ENCODE assay signal across 24 cellular contexts in genomic region chr13:50474094-50474654, GRCh38.
A peak's percentile ranks its signal among the peaks of the same experiment; 100 is the strongest.
DNase-seq lines count a peak whose midpoint lies in the region; ATAC-seq, FAIRE-seq and TF ChIP-seq lines count a peak whose summit lies in the region.
"Had no signal": no experiment of that assay in that cellular context is flagged by ENCODE, and none has a peak within 500 bp of the region (broad histone marks: within the 10 kb centered on the region; RNA-seq: fewer than 3 reads in every experiment).

No MANE protein-coding gene starts in this region.

- no peak overlapping the region for H3K4me2 ChIP-seq in Karpas-422 (ENCODE audit: low read depth, low read length, poor library complexity, severe bottlenecking)

- H3K9ac ChIP-seq in Karpas-422 (ENCODE audit: low read length) = no peak overlapping the region

- H3K9me2 ChIP-seq in Karpas-422 (replicated peaks; ENCODE audit: insufficient read depth, low read length) = no peaks in the 10 kb centered on the region

- no peaks in the 10 kb centered on the region for H3K27me3 ChIP-seq in Karpas-422 (ENCODE audit: low read length)
- no peaks in the 10 kb centered on the region for H3K27me3 ChIP-seq in bronchial epithelial cell (ENCODE audit: control insufficient read depth, insufficient read depth, low read length)
- H3K27me3 ChIP-seq: MG63 had no signal

- peaks cover 29% of the 10 kb centered on the region for H3K4me1 ChIP-seq in Karpas-422 (ENCODE audit: low read length)

- H3K4me3 Mint-ChIP-seq in stimulated activated effector memory CD8-positive, alpha-beta T cell treated with anti-CD3 and anti-CD28 coated beads, Interleukin-12 subunit alpha, Interleukin-12 subunit beta, amount 100 ng/mL, for 72 hours = no peak overlapping the region
- H3K4me3 Mint-ChIP-seq in activated CD8-positive, alpha-beta T cell treated with anti-CD3 and anti-CD28 coated beads, Interleukin-2, amount 10 ng/mL, durations not matched to agents 7 days and 5 days = no peak overlapping the region
- H3K4me3 Mint-ChIP-seq: CD8-positive, alpha-beta T cell had no signal

- peak; percentile 62 for ATAC-seq in stimulated activated effector memory CD8-positive, alpha-beta T cell treated with anti-CD3 and anti-CD28 coated beads, Interleukin-12 subunit alpha, Interleukin-12 subunit beta, amount 100 ng/mL, for 72 hours
- no peak for ATAC-seq in activated CD8-positive, alpha-beta T cell treated with anti-CD3 and anti-CD28 coated beads, Interleukin-2, amount 10 ng/mL, durations not matched to agents 7 days and 5 days
- no peak for ATAC-seq in activated CD4-positive, CD25-positive, alpha-beta regulatory T cell treated with anti-CD3 and anti-CD28 coated beads, Interleukin-2, amount 50 U/mL, for 24 hours
- ATAC-seq: CD8-positive, alpha-beta T cell; PC-3 had no signal

- H3K27me3 Mint-ChIP-seq in activated CD8-positive, alpha-beta T cell treated with anti-CD3 and anti-CD28 coated beads, Interleukin-2, amount 10 ng/mL, durations not matched to agents 7 days and 5 days (ENCODE audit: low read depth) = peaks cover 11% of the 10 kb centered on the region

- no peak for TF ChIP-seq CTCF in bronchial epithelial cell (IDR thresholded peaks at IDR 0.05; ENCODE audit: insufficient read depth, low read length, severe bottlenecking)

- H3K9me3 ChIP-seq in Karpas-422 (ENCODE audit: low read length) = no peaks in the 10 kb centered on the region
- H3K9me3 ChIP-seq: MG63 had no signal

- H3K36me3 Mint-ChIP-seq in stimulated activated effector memory CD8-positive, alpha-beta T cell treated with anti-CD3 and anti-CD28 coated beads, Interleukin-12 subunit alpha, Interleukin-12 subunit beta, amount 100 ng/mL, for 72 hours = no peaks in the 10 kb centered on the region
- no peaks in the 10 kb centered on the region for H3K36me3 Mint-ChIP-seq in activated CD8-positive, alpha-beta T cell treated with anti-CD3 and anti-CD28 coated beads, Interleukin-2, amount 10 ng/mL, durations not matched to agents 7 days and 5 days (ENCODE audit: low read depth)
- H3K36me3 Mint-ChIP-seq: CD8-positive, alpha-beta T cell had no signal

- no peaks in the 10 kb centered on the region for H3K79me2 ChIP-seq in Karpas-422 (ENCODE audit: low read length)

- no peaks in the 10 kb centered on the region for H3K9me3 Mint-ChIP-seq in stimulated activated effector memory CD8-positive, alpha-beta T cell treated with anti-CD3 and anti-CD28 coated beads, Interleukin-12 subunit alpha, Interleukin-12 subunit beta, amount 100 ng/mL, for 72 hours
- H3K9me3 Mint-ChIP-seq in activated CD8-positive, alpha-beta T cell treated with anti-CD3 and anti-CD28 coated beads, Interleukin-2, amount 10 ng/mL, durations not matched to agents 7 days and 5 days (ENCODE audit: insufficient read depth) = no peaks in the 10 kb centered on the region
- H3K9me3 Mint-ChIP-seq: CD8-positive, alpha-beta T cell had no signal

- no peaks in the 10 kb centered on the region for H3K4me1 Mint-ChIP-seq in stimulated activated effector memory CD8-positive, alpha-beta T cell treated with anti-CD3 and anti-CD28 coated beads, Interleukin-12 subunit alpha, Interleukin-12 subunit beta, amount 100 ng/mL, for 72 hours
- no peaks in the 10 kb centered on the region for H3K4me1 Mint-ChIP-seq in activated CD8-positive, alpha-beta T cell treated with anti-CD3 and anti-CD28 coated beads, Interleukin-2, amount 10 ng/mL, durations not matched to agents 7 days and 5 days (ENCODE audit: low read depth)

- peak; percentile 21 for DNase-seq in NCI-H510A treated with DMSO at 0.1 percent for 48 hours (lab: John Stamatoyannopoulos, UW)
- no peak for DNase-seq in NCI-H510A (lab: John Stamatoyannopoulos, UW)
- no peak for DNase-seq in Karpas-422
- DNase-seq in bronchial epithelial cell (ENCODE audit: low read depth) = peak; percentile 7
- DNase-seq in stimulated activated effector memory CD8-positive, alpha-beta T cell treated with anti-CD3 and anti-CD28 coated beads, Interleukin-12 subunit alpha, Interleukin-12 subunit beta, amount 100 ng/mL, for 72 hours (ENCODE audit: low spot score in 2 of 2) = no peak
- no peak for DNase-seq in activated CD8-positive, alpha-beta T cell treated with anti-CD3 and anti-CD28 coated beads, Interleukin-2, amount 10 ng/mL, durations not matched to agents 7 days and 5 days
- DNase-seq in NOMO-1 treated with DMSO at 0.1 percent for 48 hours (lab: John Stamatoyannopoulos, UW; ENCODE audit: unreplicated experiment) = no peak
- DNase-seq: AML-193; C1 segment of cervical spinal cord; CD8-positive, alpha-beta T cell; MG63; NCI-H1048; NCI-H146; NCI-H2029; NCI-H2171 treated with DMSO at 0.1 percent for 48 hours; NCI-H446; NCI-H82; PC-3; Right ventricle myocardium superior; SW 1271 had no signal

- no peaks in the 10 kb centered on the region for H4K20me1 ChIP-seq in Karpas-422 (ENCODE audit: insufficient read depth, low read depth, low read length)

- CTCF ChIA-PET in activated CD8-positive, alpha-beta T cell treated with anti-CD3 and anti-CD28 coated beads, Interleukin-2, amount 10 ng/mL, durations not matched to agents 7 days and 5 days (lab: Charles Lee) = no interaction called here

- H3K4me3 ChIP-seq in Karpas-422 (ENCODE audit: low read length) (no peak overlapping the region), bronchial epithelial cell (ENCODE audit: low read depth, low read length) (no peak overlapping the region)
- H3K4me3 ChIP-seq: MG63, SK-N-MC had no signal

- H2AFZ ChIP-seq in Karpas-422 (ENCODE audit: low read length) = no peak overlapping the region; the same call in 1 of the 2 replicates

- no peak for FAIRE-seq in bronchial epithelial cell (lab: Jason Lieb, UNC)
- FAIRE-seq: G401.6, H54 had no signal

- H3K27ac ChIP-seq in Karpas-422 (ENCODE audit: low read length) = peak overlapping the region; percentile 31
- H3K27ac ChIP-seq: SK-N-MC had no signal

- H3K27ac Mint-ChIP-seq in stimulated activated effector memory CD8-positive, alpha-beta T cell treated with anti-CD3 and anti-CD28 coated beads, Interleukin-12 subunit alpha, Interleukin-12 subunit beta, amount 100 ng/mL, for 72 hours = no peak overlapping the region
- no peak overlapping the region for H3K27ac Mint-ChIP-seq in activated CD8-positive, alpha-beta T cell treated with anti-CD3 and anti-CD28 coated beads, Interleukin-2, amount 10 ng/mL, durations not matched to agents 7 days and 5 days
- H3K27ac Mint-ChIP-seq: CD8-positive, alpha-beta T cell had no signal

- POLR2A ChIA-PET in activated CD8-positive, alpha-beta T cell treated with anti-CD3 and anti-CD28 coated beads, Interleukin-2, amount 10 ng/mL, durations not matched to agents 7 days and 5 days (lab: Charles Lee) = no interaction called here

- no peaks in the 10 kb centered on the region for H3K36me3 ChIP-seq in Karpas-422 (ENCODE audit: insufficient read depth, low read length)
- H3K36me3 ChIP-seq in bronchial epithelial cell (ENCODE audit: control insufficient read depth, insufficient read depth, low read length) = no peaks in the 10 kb centered on the region
- H3K36me3 ChIP-seq: MG63 had no signal

Comparison
In these comparisons a context has a peak if more than half of its experiments do, and no peak if none do; other contexts are left out.
1. DNase-seq: peak in NCI-H510A treated with DMSO at 0.1 percent for 48 hours (single experiment) and bronchial epithelial cell (single experiment); none in NCI-H510A (single experiment), Karpas-422 (single experiment), stimulated activated effector memory CD8-positive, alpha-beta T cell treated with anti-CD3 and anti-CD28 coated beads, Interleukin-12 subunit alpha, Interleukin-12 subunit beta, amount 100 ng/mL, for 72 hours (0 of 2), activated CD8-positive, alpha-beta T cell treated with anti-CD3 and anti-CD28 coated beads, Interleukin-2, amount 10 ng/mL, durations not matched to agents 7 days and 5 days (single experiment) and NOMO-1 treated with DMSO at 0.1 percent for 48 hours (single experiment).